In genomic region chr15:71251548-71252035, GRCh38 we compare ENCODE assay signal across 14 cellular contexts.
A peak's percentile ranks its signal among the peaks of the same experiment; 100 is the strongest.
DNase-seq lines count a peak whose midpoint lies in the region; ATAC-seq, FAIRE-seq and TF ChIP-seq lines count a peak whose summit lies in the region.
"Had no signal": no experiment of that assay in that cellular context is flagged by ENCODE, and none has a peak within 500 bp of the region (broad histone marks: within the 10 kb centered on the region; RNA-seq: fewer than 3 reads in every experiment).

No MANE protein-coding gene starts in this region.

- H2AFZ ChIP-seq in PC-9 (no peak overlapping the region), smooth muscle cell (ENCODE audit: low read depth) (no peak overlapping the region)

- peak overlapping the region; percentile 61 for H3K4me2 ChIP-seq in PC-9
- H3K4me2 ChIP-seq in smooth muscle cell, result peak overlapping the region; percentile 33

- H4K20me1 ChIP-seq in PC-9 (ENCODE audit: insufficient read depth) (no peaks in the 10 kb centered on the region), smooth muscle cell (ENCODE audit: low read depth) (no peaks in the 10 kb centered on the region)

- H3K9me3 ChIP-seq in PC-9 (ENCODE audit: insufficient read depth, low read depth) (no peaks in the 10 kb centered on the region), smooth muscle cell (replicated peaks; ENCODE audit: low read depth) (no peaks in the 10 kb centered on the region)
- H3K9me3 ChIP-seq: suprapubic skin had no signal

- WGBS in smooth muscle cell (ENCODE audit: low lambda C conversion rate), result 44% methylated on average over 4 of the region's 4 CpGs

- H3K27me3 ChIP-seq in PC-9 (ENCODE audit: insufficient read depth, low read depth) (no peaks in the 10 kb centered on the region), bronchial epithelial cell (ENCODE audit: control insufficient read depth, insufficient read depth, low read length) (no peaks in the 10 kb centered on the region), smooth muscle cell (ENCODE audit: low read depth) (no peaks in the 10 kb centered on the region)
- H3K27me3 ChIP-seq: suprapubic skin had no signal

- TF ChIP-seq CTCF in PC-9 (conservative IDR thresholded peaks at IDR 0.05) (no peak), bronchial epithelial cell (IDR thresholded peaks at IDR 0.05; ENCODE audit: insufficient read depth, low read length, severe bottlenecking) (no peak), smooth muscle cell (IDR thresholded peaks at IDR 0.05; ENCODE audit: borderline replicate concordance, insufficient read depth, poor library complexity, severe bottlenecking) (no peak)

- H3K4me1 ChIP-seq in PC-9 (replicated peaks; ENCODE audit: insufficient read depth) (peaks cover 37% of the 10 kb centered on the region), smooth muscle cell (ENCODE audit: low read depth) (no peaks in the 10 kb centered on the region)
- H3K4me1 ChIP-seq: suprapubic skin had no signal

- POLR2A ChIA-PET in PC-9 (lab: Charles Lee; ENCODE audit: unreplicated experiment), result interaction anchor here (0.5 to 1.0 kb wide), 8 partner anchors 38 to 750 kb away, joined by 3 to 12 read pairs (median 4); no protein-coding TSS in a partner anchor

- TSS peak; percentile 28 for BruUV-seq in PC-9 (replicated peaks; lab: Mats Ljungman, UMichigan)

- intact Hi-C loops in PC-9 (cut with micrococcal nuclease; ENCODE audit: unreplicated experiment), result loop anchor here (1.0 to 2.0 kb wide), 4 partner anchors 28 to 135 kb away; no protein-coding TSS in a partner anchor

- CTCF ChIA-PET in PC-9 (lab: Charles Lee), result interaction anchor here (0.6 kb wide), 1 partner anchor 104 kb away, joined by 3 read pairs; no protein-coding TSS in a partner anchor

- H3K79me2 ChIP-seq in PC-9 (ENCODE audit: low read depth) (0 out of 2 replicates have a peak, but pooled peaks cover 6% of the 10 kb centered on the region), smooth muscle cell (ENCODE audit: low read depth) (no peaks in the 10 kb centered on the region)

- no peak for ATAC-seq in GM21723 (IDR thresholded peaks at IDR 0.05; ENCODE audit: unreplicated experiment)
- ATAC-seq in HG03196 (IDR thresholded peaks at IDR 0.05; ENCODE audit: unreplicated experiment), result no peak

- no peak for FAIRE-seq in bronchial epithelial cell (lab: Jason Lieb, UNC)

- H3K4me3 ChIP-seq in PC-9 (no peak overlapping the region; the same call in 1 of the 2 replicates), bronchial epithelial cell (ENCODE audit: low read depth, low read length) (no peak overlapping the region), smooth muscle cell (no peak overlapping the region)
- H3K4me3 ChIP-seq: suprapubic skin had no signal

- DNase-seq in PC-9 (peak in 1 of 2 experiments; percentile 65), bronchial epithelial cell (ENCODE audit: low read depth) (peak; percentile 37), iris pigment epithelial cell (ENCODE audit: low read depth) (peak; percentile 41), smooth muscle cell (lab: John Stamatoyannopoulos, UW; ENCODE audit: unreplicated experiment) (no peak), anterior cingulate cortex (lab: John Stamatoyannopoulos, UW) (no peak)
- no peak for DNase-seq in activated CD4-positive, alpha-beta T cell treated with anti-CD3 and anti-CD28 coated beads for 4 hours
- DNase-seq: activated CD4-positive, CD25-positive, alpha-beta regulatory T cell treated with anti-CD3 and anti-CD28 coated beads, Interleukin-2, amount 50 U/mL, for 72 hours; activated T-cell treated with anti-CD3 and anti-CD28 coated beads for 4 hours; GOT3; nucleus accumbens had no signal

- H3K27ac ChIP-seq in PC-9 (peak overlapping the region; percentile 90), smooth muscle cell (ENCODE audit: low read depth) (peak overlapping the region; percentile 93)
- H3K27ac ChIP-seq: HL-60, suprapubic skin had no signal

- H3K9ac ChIP-seq in smooth muscle cell (ENCODE audit: low read depth), result peak overlapping the region; percentile 62

- peaks cover 33% of the 10 kb centered on the region for H3F3A ChIP-seq in PC-9 (ENCODE audit: insufficient read depth, low read depth)
- peaks cover 6% of the 10 kb centered on the region for H3F3A ChIP-seq in smooth muscle cell (ENCODE audit: low read depth)

- H3K9me2 ChIP-seq in PC-9 (ENCODE audit: insufficient read depth), result no peaks in the 10 kb centered on the region

- H3K36me3 ChIP-seq in PC-9 (ENCODE audit: low read depth), result peaks cover 2% of the 10 kb centered on the region; the same call in 1 of the 2 replicates
- no peaks in the 10 kb centered on the region for H3K36me3 ChIP-seq in bronchial epithelial cell (ENCODE audit: control insufficient read depth, insufficient read depth, low read length)
- H3K36me3 ChIP-seq in smooth muscle cell (ENCODE audit: low read depth), result no peaks in the 10 kb centered on the region
- H3K36me3 ChIP-seq: suprapubic skin had no signal

Comparison
In these comparisons a context has a peak if more than half of its experiments do, and no peak if none do; other contexts are left out.
1. DNase-seq: peak in bronchial epithelial cell (single experiment) and iris pigment epithelial cell (single experiment); none in smooth muscle cell (single experiment), activated CD4-positive, alpha-beta T cell treated with anti-CD3 and anti-CD28 coated beads for 4 hours (0 of 2) and anterior cingulate cortex (0 of 58).